In the genomic region with DNA sequence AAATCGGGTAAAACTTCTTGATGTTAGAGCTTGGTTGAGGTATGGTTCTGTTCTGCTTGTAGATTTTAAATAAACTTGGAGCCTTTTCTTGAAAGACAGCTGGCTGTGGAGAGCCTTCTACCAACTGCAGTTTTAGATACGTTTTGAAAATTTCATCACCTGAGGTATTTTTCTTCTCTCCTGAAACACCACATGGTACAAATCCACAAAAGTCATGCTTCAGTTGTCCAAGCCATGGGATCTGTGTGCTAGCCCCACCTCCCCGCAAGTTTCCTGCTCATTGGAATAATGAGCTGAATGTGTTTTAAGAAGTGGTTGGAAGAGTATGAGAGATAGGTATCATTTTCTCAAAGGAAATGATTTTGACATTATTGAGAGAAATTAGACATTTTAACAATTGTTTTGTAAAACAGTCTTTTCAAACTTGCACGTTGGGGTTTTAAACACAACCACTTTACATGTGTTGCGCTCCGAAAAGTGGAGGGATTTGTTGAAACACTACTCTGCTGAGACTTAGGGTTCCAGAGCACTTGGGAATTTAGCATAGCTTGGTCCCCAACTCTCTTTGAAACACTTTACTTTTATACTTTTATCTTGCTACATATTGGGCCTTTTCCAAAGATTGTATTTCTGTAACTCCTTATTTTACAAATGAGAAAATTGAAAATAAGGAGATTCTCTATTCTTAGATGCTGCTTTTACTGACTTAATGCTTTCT, we compare ENCODE assay signal across 8 cellular contexts. TPM values are rescaled to one million over a fixed set of nuclear protein-coding genes. Genes with fewer than 3 reads are reported as not detected.
DNase-seq lines count a peak whose midpoint lies in the region; ATAC-seq, FAIRE-seq and TF ChIP-seq lines count a peak whose summit lies in the region.

No MANE protein-coding gene starts in this region.

- H2BK5ac ChIP-seq in trophoblast cell (ENCODE audit: low read depth, low read length, poor library complexity): no peak overlapping the region

- H3K4ac ChIP-seq in trophoblast cell (ENCODE audit: low read depth, low read length): no peak overlapping the region

- H3K4me1 ChIP-seq in fibroblast of lung (ENCODE audit: control insufficient read depth, extremely low read depth, insufficient read depth, low read length) (peaks cover 4% of the 10 kb centered on the region), trophoblast cell (ENCODE audit: control insufficient read depth in 1 of 2, insufficient read depth in 2 of 2, low read length in 2 of 2) (peaks cover 0 to 4% of the 10 kb centered on the region in 2 experiments)

- H3K23ac ChIP-seq in trophoblast cell (ENCODE audit: low read length): no peak overlapping the region

- ATAC-seq in esophagus mucosa (no peak), GM21529 (IDR thresholded peaks at IDR 0.05; ENCODE audit: unreplicated experiment) (no peak)

- peak overlapping the region; percentile 24 for H3K27ac ChIP-seq in fibroblast of lung (ENCODE audit: insufficient read depth, low read length)
- peak overlapping the region; percentile 97 for H3K27ac ChIP-seq in trophoblast cell (ENCODE audit: low read depth, low read length)

- H3K27me3 ChIP-seq in fibroblast of lung (ENCODE audit: control insufficient read depth, insufficient read depth, low read length) (no peaks in the 10 kb centered on the region), trophoblast cell (ENCODE audit: insufficient read depth, low read length) (no peaks in the 10 kb centered on the region)

- peaks cover 51% of the 10 kb centered on the region for H3K79me2 ChIP-seq in fibroblast of lung (ENCODE audit: control insufficient read depth, insufficient read depth, low read length)
- H3K79me2 ChIP-seq in trophoblast cell (ENCODE audit: control insufficient read depth, insufficient read depth, low read length, poor library complexity): peaks cover 8% of the 10 kb centered on the region

- no peak overlapping the region for H4K8ac ChIP-seq in trophoblast cell (ENCODE audit: low read depth, low read length)

- H3K36me3 ChIP-seq in fibroblast of lung (ENCODE audit: control insufficient read depth, insufficient read depth, low read length) (no peaks in the 10 kb centered on the region), trophoblast cell (ENCODE audit: control insufficient read depth in 1 of 2, insufficient read depth in 2 of 2, low read length in 2 of 2) (no peaks in the 10 kb centered on the region)

- H4K12ac ChIP-seq in trophoblast cell (ENCODE audit: low read depth, low read length): no peak overlapping the region

- H2AFZ ChIP-seq in fibroblast of lung (ENCODE audit: low read length) (no peak overlapping the region), trophoblast cell (ENCODE audit: insufficient read depth, low read length, poor library complexity) (no peak overlapping the region)

- no peak for TF ChIP-seq POLR2A in GM12891 (IDR thresholded peaks at IDR 0.05; ENCODE audit: low read depth, low read length)

- no peak for TF ChIP-seq CTCF in fibroblast of lung (conservative IDR thresholded peaks at IDR 0.05 in 1 of 2, IDR thresholded peaks at IDR 0.05 in 1 of 2; ENCODE audit: low read depth in 1 of 2, low read length in 2 of 2)

- H2AK5ac ChIP-seq in trophoblast cell (ENCODE audit: low read length): no peak overlapping the region

- H3K4me2 ChIP-seq in fibroblast of lung (ENCODE audit: extremely low read depth, insufficient read depth, low read length) (peak overlapping the region; percentile 98), trophoblast cell (ENCODE audit: low read length) (peak overlapping the region; percentile 58)

- no peak overlapping the region for H2BK120ac ChIP-seq in trophoblast cell (ENCODE audit: insufficient read depth, low read length, poor library complexity)

- H3K79me1 ChIP-seq in trophoblast cell (ENCODE audit: low read length): peaks cover 12% of the 10 kb centered on the region

- H3K4me3 ChIP-seq in fibroblast of lung (replicated peaks in 1 of 4; ENCODE audit: control extremely low read depth in 1 of 4, insufficient read depth in 1 of 4, low read depth in 3 of 4, low read length in 4 of 4) (peak overlapping the region; percentile 57 to 87 (median 73)), trophoblast cell (ENCODE audit: low read depth, low read length) (peak overlapping the region; percentile 26)

- H3K9ac ChIP-seq in fibroblast of lung (ENCODE audit: insufficient read depth, low read length): peak overlapping the region; percentile 66
- H3K9ac ChIP-seq in trophoblast cell (ENCODE audit: low read length): no peak overlapping the region

- no peak overlapping the region for H4K91ac ChIP-seq in trophoblast cell (ENCODE audit: low read depth, low read length)

- H4K20me1 ChIP-seq in fibroblast of lung (ENCODE audit: control insufficient read depth, extremely low read depth, insufficient read depth, low read length): peaks cover 6% of the 10 kb centered on the region

- FAIRE-seq in GM12891 (lab: Jason Lieb, UNC): peak; percentile 35

- no peaks in the 10 kb centered on the region for H3K9me3 ChIP-seq in fibroblast of lung (ENCODE audit: control insufficient read depth, insufficient read depth, low read depth, low read length)
- H3K9me3 ChIP-seq in trophoblast cell (ENCODE audit: insufficient read depth, low read depth, low read length): no peaks in the 10 kb centered on the region

- in situ Hi-C loops in SK-MEL-5 (cut with HindIII; ENCODE audit: low pct_unique_long_range_greater_than_20kb, low sequenced_read_pairs): no loop called here

- no CpG with 5 or more reads among the region's 6 CpGs for WGBS in trophoblast cell (ENCODE audit: extremely low coverage, insufficient coverage, insufficient read length)

- H3K14ac ChIP-seq in trophoblast cell (ENCODE audit: low read length): no peak overlapping the region

- H2BK12ac ChIP-seq in trophoblast cell (ENCODE audit: low read length): no peak overlapping the region

- no peak overlapping the region for H3K18ac ChIP-seq in trophoblast cell (ENCODE audit: low read length)

- DNase-seq in AG08395 (ENCODE audit: low spot score): peak; percentile 8
- no peak for DNase-seq in GM12891 (ENCODE audit: insufficient read length, low spot score)
- DNase-seq in SK-MEL-5 (ENCODE audit: low read depth, low spot score): peak; percentile 67
- peak; percentile 2 to 40 for DNase-seq in fibroblast of lung (ENCODE audit: low read depth in 2 of 2)
- DNase-seq in trophoblast cell: peak in 1 of 2 donors; percentile 28
- DNase-seq in NCI-H1930 (lab: John Stamatoyannopoulos, UW): no peak

TF ChIP-seq in GM12891, 5 proteins besides CTCF, POLR2A, EP300 and RAD21:
- no peak for TF ChIP-seq TAF1 (IDR thresholded peaks at IDR 0.05; ENCODE audit: low read depth, low read length)
- no peak for TF ChIP-seq POLR2AphosphoS5 (IDR thresholded peaks at IDR 0.05; ENCODE audit: low read depth, low read length)
- no peak for TF ChIP-seq PAX5 (IDR thresholded peaks at IDR 0.05; ENCODE audit: insufficient read depth, low read length, severe bottlenecking)
- no peak for TF ChIP-seq POU2F2 (IDR thresholded peaks at IDR 0.05; ENCODE audit: low read depth, low read length)
- no peak for TF ChIP-seq SPI1 (IDR thresholded peaks at IDR 0.05; ENCODE audit: low read depth, low read length)

RNA-seq across cellular contexts. Expression of a gene that starts 1.5 kb away (rescaled TPM):
- polyA plus RNA-seq in GM12891 (2012; ENCODE audit: low read depth, missing spikeins): 40.1 TPM
- total RNA-seq in SK-MEL-5 (2014; rRNA removed; shearing (Covaris generic)): 20.5 and 22.7 TPM in 2 replicates
- 16.7 and 24.0 TPM in 2 replicates for polyA plus RNA-seq in SK-MEL-5 (2015; cell fraction: cytosol; rRNA removed)
- polyA plus RNA-seq in SK-MEL-5 (2015; cell fraction: nucleus; rRNA removed): 46.6 and 67.3 TPM in 2 replicates
- total RNA-seq in fibroblast of lung (21.8 and 25.9 TPM in 2 replicates), esophagus mucosa (25.8 TPM)
- polyA plus RNA-seq in fibroblast of lung: 38.0 and 51.3 TPM in 2 replicates
- polyA plus RNA-seq in fibroblast of lung (2012): 32.1 and 35.6 TPM in 2 replicates
- polyA minus RNA-seq in fibroblast of lung (ENCODE audit: low replicate concordance): 14.3 and 36.8 TPM in 2 replicates
- 26.0 and 27.2 TPM in 2 replicates for polyA plus RNA-seq in trophoblast cell (2013)

Comparison
In these comparisons a context has a peak if more than half of its experiments do, and no peak if none do; other contexts are left out.
1. DNase-seq: peak in AG08395 (single experiment), SK-MEL-5 (single experiment) and fibroblast of lung (2 of 2); none in GM12891 (single experiment) and NCI-H1930 (0 of 2).